11 cellular contexts compared by ENCODE assay signal in the genomic region with DNA sequence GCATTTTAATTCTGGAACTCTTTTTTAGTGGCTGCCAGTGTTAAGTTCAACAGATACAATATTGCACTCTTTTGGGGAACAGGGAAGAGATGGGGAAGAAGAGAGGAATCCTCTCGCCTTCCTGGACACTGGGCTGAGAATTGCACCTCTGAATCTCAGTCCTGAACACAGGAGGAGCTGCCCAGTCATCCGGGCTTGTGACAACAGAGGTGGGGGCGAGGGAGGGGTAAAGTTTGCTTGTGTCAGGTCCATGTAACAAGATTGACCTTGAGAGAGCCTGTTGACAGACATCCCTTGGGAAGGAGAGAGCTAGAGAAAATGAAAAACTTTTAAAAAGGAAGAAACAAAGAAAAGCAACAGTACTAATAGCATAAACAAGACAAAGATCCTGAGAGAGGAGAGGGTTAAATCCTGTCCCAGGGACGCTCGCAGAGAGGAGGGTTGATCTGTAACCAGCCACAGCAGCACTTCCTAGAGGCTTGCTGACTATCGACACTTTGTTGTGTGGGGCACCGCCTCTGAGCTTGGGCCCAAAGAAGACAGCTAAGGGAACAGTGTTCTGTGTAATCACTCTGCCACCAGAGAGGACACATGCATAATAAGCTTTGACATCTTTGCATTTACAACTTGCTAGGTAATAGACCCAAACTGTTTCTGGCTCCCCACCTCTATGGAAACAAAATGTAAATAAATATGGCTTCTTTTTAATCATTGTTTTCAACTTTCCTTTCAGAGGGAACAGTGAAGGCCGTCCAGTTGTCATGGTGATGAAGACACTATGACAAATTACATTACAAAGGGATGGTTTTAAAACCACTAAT.
DNase-seq lines count a peak whose midpoint lies in the region; ATAC-seq and TF ChIP-seq lines count a peak whose summit lies in the region.
"Had no signal": no experiment of that assay in that cellular context is flagged by ENCODE, and none has a peak within 500 bp of the region (broad histone marks: within the 10 kb centered on the region; RNA-seq: fewer than 3 reads in every experiment).

No MANE protein-coding gene starts in this region.

- WGBS in suprapubic skin, result 52% methylated on average over 8 of the region's 8 CpGs

- no peak for TF ChIP-seq POLR2A in suprapubic skin (IDR thresholded peaks at IDR 0.05)

- H3K27ac ChIP-seq in angular gyrus (ENCODE audit: low read depth, low read length) (peak overlapping the region; percentile 87), suprapubic skin (peak overlapping the region; percentile 42)

- no peaks in the 10 kb centered on the region for H3K36me3 ChIP-seq in suprapubic skin

- H3K4me3 ChIP-seq in suprapubic skin, result no peak overlapping the region

- H3K27me3 ChIP-seq in suprapubic skin, result no peaks in the 10 kb centered on the region

- TF ChIP-seq CTCF in suprapubic skin (IDR thresholded peaks at IDR 0.05) (no peak), GM13977 (IDR thresholded peaks at IDR 0.05; ENCODE audit: extremely low read depth, insufficient read depth, missing control alignments) (no peak)

- no peaks in the 10 kb centered on the region for H3K9me3 ChIP-seq in suprapubic skin

- DNase-seq in DMS153 (lab: John Stamatoyannopoulos, UW), result peak; percentile 30
- DNase-seq in DMS153 treated with DMSO at 0.1 percent for 48 hours (lab: John Stamatoyannopoulos, UW; ENCODE audit: unreplicated experiment), result no peak
- DNase-seq in iPS-NIHi7 (ENCODE audit: extremely low spot score), result peak; percentile 59
- no peak for DNase-seq in suprapubic skin (ENCODE audit: low spot score in 2 of 2)
- DNase-seq in GM13977 (ENCODE audit: low spot score), result no peak
- DNase-seq: 8988T; OCI-M1; stimulated activated CD4-positive, alpha-beta T cell treated with anti-CD3 and anti-CD28 coated beads, Interleukin-2, amount 100 ng/mL, for 48 hours had no signal

- ATAC-seq in HG02938 (IDR thresholded peaks at IDR 0.05; ENCODE audit: unreplicated experiment) (no peak), HG03039 (IDR thresholded peaks at IDR 0.05; ENCODE audit: unreplicated experiment) (no peak)

- in situ Hi-C loops in GM13977 (cut with MboI; ENCODE audit: low pct_unique_long_range_greater_than_20kb, low sequenced_read_pairs, unreplicated experiment), result no loop called here

- no peak for TF ChIP-seq EP300 in suprapubic skin (IDR thresholded peaks at IDR 0.05)

- H3K4me1 ChIP-seq in suprapubic skin, result peaks cover 20% of the 10 kb centered on the region

Comparison
In these comparisons a context has a peak if more than half of its experiments do, and no peak if none do; other contexts are left out.
1. DNase-seq: peak in DMS153 (single experiment) and iPS-NIHi7 (single experiment); none in DMS153 treated with DMSO at 0.1 percent for 48 hours (single experiment), suprapubic skin (0 of 2) and GM13977 (single experiment).